27 cellular contexts compared by ENCODE assay signal in genomic region chr3:16985608-16986007, GRCh38.
"Had no signal": no experiment of that assay in that cellular context is flagged by ENCODE, and none has a peak within 500 bp of the region (broad histone marks: within the 10 kb centered on the region; RNA-seq: fewer than 3 reads in every experiment).

No MANE protein-coding gene starts in this region.

- H3K36me3 ChIP-seq: esophagus muscularis mucosa, gastroesophageal sphincter had no signal

- H3K9me3 Mint-ChIP-seq: activated CD4-positive, alpha-beta memory T cell treated with anti-CD3 and anti-CD28 coated beads for 36 hours; activated CD4-positive, alpha-beta T cell treated with anti-CD3 and anti-CD28 coated beads, Interleukin-2, amount 10 ng/mL, durations not matched to agents 24 days and 14 days; activated T-helper 1 cell treated with anti-CD3 and anti-CD28 coated beads, Interleukin-12 subunit alpha, Interleukin-12 subunit beta, Interleukin-2, Interleukin-4 antibody, amounts not matched to agents 30 ng/mL and 10 ng/mL and 1 ng/mL, durations not matched to agents 14 hours and 24 hours and 36 hours; dendritic cell treated with granulocyte-macrophage colony-stimulating factor and Interleukin-4, amounts not matched to agents 40 ng/mL and 50 ng/mL, for 4 days had no signal

- H3K4me1 ChIP-seq: foreskin keratinocyte, gastroesophageal sphincter had no signal

- H3K36me3 Mint-ChIP-seq: activated CD4-positive, alpha-beta memory T cell treated with anti-CD3 and anti-CD28 coated beads for 36 hours had no signal

- H3K4me3 Mint-ChIP-seq: activated CD4-positive, alpha-beta memory T cell treated with anti-CD3 and anti-CD28 coated beads for 36 hours; activated CD4-positive, alpha-beta T cell treated with anti-CD3 and anti-CD28 coated beads for 36 hours; activated CD4-positive, alpha-beta T cell treated with anti-CD3 and anti-CD28 coated beads, Interleukin-2, amount 10 ng/mL, durations not matched to agents 24 days and 14 days; activated CD8-positive, alpha-beta memory T cell treated with anti-CD3 and anti-CD28 coated beads, Interleukin-2, amount 10 ng/mL, durations not matched to agents 7 days and 5 days; activated CD8-positive, alpha-beta T cell treated with anti-CD3 and anti-CD28 coated beads, Interleukin-2, amount 10 ng/mL, durations not matched to agents 7 days and 5 days; activated naive CD8-positive, alpha-beta T cell; activated T-helper 1 cell treated with anti-CD3 and anti-CD28 coated beads, Interleukin-12 subunit alpha, Interleukin-12 subunit beta, Interleukin-2, Interleukin-4 antibody, amounts not matched to agents 30 ng/mL and 10 ng/mL and 1 ng/mL, durations not matched to agents 14 hours and 24 hours and 36 hours; dendritic cell treated with granulocyte-macrophage colony-stimulating factor and Interleukin-4, amounts not matched to agents 40 ng/mL and 50 ng/mL, for 4 days had no signal

- H3K9me3 ChIP-seq: esophagus muscularis mucosa, gastroesophageal sphincter had no signal

- H3K27ac ChIP-seq: coronary artery, dorsolateral prefrontal cortex, esophagus muscularis mucosa, foreskin keratinocyte, gastroesophageal sphincter had no signal

- H3K27me3 ChIP-seq: dorsolateral prefrontal cortex, esophagus muscularis mucosa, foreskin keratinocyte, gastroesophageal sphincter had no signal

- H3K4me1 Mint-ChIP-seq: activated CD4-positive, alpha-beta T cell treated with anti-CD3 and anti-CD28 coated beads, Interleukin-2, amount 10 ng/mL, durations not matched to agents 24 days and 14 days; activated CD8-positive, alpha-beta memory T cell treated with anti-CD3 and anti-CD28 coated beads, Interleukin-2, amount 10 ng/mL, durations not matched to agents 7 days and 5 days had no signal

- ATAC-seq: activated CD4-positive, alpha-beta T cell treated with anti-CD3 and anti-CD28 coated beads for 36 hours; activated CD8-positive, alpha-beta memory T cell treated with anti-CD3 and anti-CD28 coated beads, Interleukin-2, amount 10 ng/mL, durations not matched to agents 7 days and 5 days; activated CD8-positive, alpha-beta T cell treated with anti-CD3 and anti-CD28 coated beads, Interleukin-2, amount 10 ng/mL, durations not matched to agents 7 days and 5 days; foreskin keratinocyte; gastroesophageal sphincter had no signal

- H3K4me3 ChIP-seq: coronary artery, dorsolateral prefrontal cortex, esophagus muscularis mucosa, gastroesophageal sphincter had no signal

- H3K27me3 Mint-ChIP-seq: activated CD4-positive, alpha-beta memory T cell treated with anti-CD3 and anti-CD28 coated beads for 36 hours; activated CD4-positive, alpha-beta T cell treated with anti-CD3 and anti-CD28 coated beads for 36 hours; activated CD4-positive, alpha-beta T cell treated with anti-CD3 and anti-CD28 coated beads, Interleukin-2, amount 10 ng/mL, durations not matched to agents 24 days and 14 days; activated CD8-positive, alpha-beta memory T cell treated with anti-CD3 and anti-CD28 coated beads, Interleukin-2, amount 10 ng/mL, durations not matched to agents 7 days and 5 days; activated naive CD8-positive, alpha-beta T cell; dendritic cell treated with granulocyte-macrophage colony-stimulating factor and Interleukin-4, amounts not matched to agents 40 ng/mL and 50 ng/mL, for 4 days had no signal

- H3K27ac Mint-ChIP-seq: activated CD4-positive, alpha-beta memory T cell treated with anti-CD3 and anti-CD28 coated beads for 36 hours; activated CD4-positive, alpha-beta T cell treated with anti-CD3 and anti-CD28 coated beads for 36 hours; activated CD4-positive, alpha-beta T cell treated with anti-CD3 and anti-CD28 coated beads, Interleukin-2, amount 10 ng/mL, durations not matched to agents 24 days and 14 days; activated CD8-positive, alpha-beta memory T cell treated with anti-CD3 and anti-CD28 coated beads, Interleukin-2, amount 10 ng/mL, durations not matched to agents 7 days and 5 days; activated CD8-positive, alpha-beta T cell treated with anti-CD3 and anti-CD28 coated beads, Interleukin-2, amount 10 ng/mL, durations not matched to agents 7 days and 5 days; activated T-helper 1 cell treated with anti-CD3 and anti-CD28 coated beads, Interleukin-12 subunit alpha, Interleukin-12 subunit beta, Interleukin-2, Interleukin-4 antibody, amounts not matched to agents 30 ng/mL and 10 ng/mL and 1 ng/mL, durations not matched to agents 14 hours and 24 hours and 36 hours; dendritic cell treated with granulocyte-macrophage colony-stimulating factor and Interleukin-4, amounts not matched to agents 40 ng/mL and 50 ng/mL, for 4 days had no signal

- DNase-seq: activated CD4-positive, alpha-beta memory T cell treated with anti-CD3 and anti-CD28 coated beads for 36 hours; activated CD4-positive, alpha-beta T cell treated with anti-CD3 and anti-CD28 coated beads for 36 hours; activated CD4-positive, alpha-beta T cell treated with anti-CD3 and anti-CD28 coated beads, Interleukin-2, amount 10 ng/mL, durations not matched to agents 24 days and 14 days; activated CD4-positive, CD25-positive, alpha-beta regulatory T cell; activated CD4-positive, CD25-positive, alpha-beta regulatory T cell treated with anti-CD3 and anti-CD28 coated beads, Interleukin-2, amount 50 U/mL, for 72 hours; activated CD8-positive, alpha-beta memory T cell treated with anti-CD3 and anti-CD28 coated beads, Interleukin-2, amount 10 ng/mL, durations not matched to agents 7 days and 5 days; activated CD8-positive, alpha-beta memory T cell treated with anti-CD3 and anti-CD28 coated beads, Interleukin-2, amount 50 U/mL, for 4 hours; activated CD8-positive, alpha-beta T cell treated with anti-CD3 and anti-CD28 coated beads, Interleukin-2, amount 10 ng/mL, durations not matched to agents 7 days and 5 days; activated gamma-delta T cell; activated naive CD4-positive, alpha-beta T cell treated with anti-CD3 and anti-CD28 coated beads, Interleukin-2, amount 50 U/mL, for 16 hours; activated naive CD4-positive, alpha-beta T cell treated with Interleukin-2 at 50 U/mL for 16 hours; activated T-cell treated with anti-CD3 and anti-CD28 coated beads, Interleukin-2, amount 50 U/mL, for 1 hour; activated T-cell treated with anti-CD3 and anti-CD28 coated beads, Interleukin-2, amount 50 U/mL, for 48 hours; amniotic stem cell; anterior cingulate cortex; central memory CD4-positive, alpha-beta T cell; dorsolateral prefrontal cortex; effector memory CD4-positive, alpha-beta T cell; erythroblast; foreskin keratinocyte; T-helper 2 cell had no signal
